In genomic region chr11:11505190-11505589, GRCh38 we compare ENCODE assay signal across 1 cellular context.
TF ChIP-seq lines count a peak whose summit lies in the region.

No MANE protein-coding gene starts in this region.

TF ChIP-seq in WTC11, 78 proteins besides CTCF, POLR2A, EP300 and RAD21 (continued from another document):
- TF ChIP-seq ZNF532 (CRISPR knock-in tag; IDR thresholded peaks at IDR 0.05; ENCODE audit: borderline replicate concordance) (no peak), ZNF138 (CRISPR knock-in tag; conservative IDR thresholded peaks at IDR 0.05) (no peak), USF1 (CRISPR knock-in tag; IDR thresholded peaks at IDR 0.05) (no peak), ZNF671 (CRISPR knock-in tag; IDR thresholded peaks at IDR 0.05) (no peak), MAX (CRISPR knock-in tag; IDR thresholded peaks at IDR 0.05) (no peak), SP1 (CRISPR knock-in tag; conservative IDR thresholded peaks at IDR 0.05) (no peak), FOXP4 (CRISPR knock-in tag; IDR thresholded peaks at IDR 0.05) (no peak), JAZF1 (CRISPR knock-in tag; IDR thresholded peaks at IDR 0.05) (no peak), ZNF416 (CRISPR knock-in tag; IDR thresholded peaks at IDR 0.05) (no peak), FOXJ3 (CRISPR knock-in tag; IDR thresholded peaks at IDR 0.05; ENCODE audit: borderline replicate concordance) (no peak), E2F1 (CRISPR knock-in tag; IDR thresholded peaks at IDR 0.05) (no peak)
